12 cellular contexts compared by ENCODE assay signal in genomic region chr18:61569176-61569892, GRCh38.
A peak's percentile ranks its signal among the peaks of the same experiment; 100 is the strongest.
DNase-seq lines count a peak whose midpoint lies in the region; ATAC-seq, FAIRE-seq and TF ChIP-seq lines count a peak whose summit lies in the region.
"Had no signal": no experiment of that assay in that cellular context is flagged by ENCODE, and none has a peak within 500 bp of the region (broad histone marks: within the 10 kb centered on the region; RNA-seq: fewer than 3 reads in every experiment).

No MANE protein-coding gene starts in this region.

- H3K4me3 ChIP-seq in heart right ventricle (no peak overlapping the region), A673 (ENCODE audit: low read depth, low read length, poor library complexity, severe bottlenecking) (no peak overlapping the region)
- H3K4me3 ChIP-seq: GM12878 had no signal

- 60 to 70% methylated on average over 9 of the region's 9 CpGs for WGBS in heart right ventricle, 2 donors

- no TSS peak for BruUV-seq in A673 (replicated peaks; lab: Mats Ljungman, UMichigan)

- H3K4me1 ChIP-seq in heart right ventricle (peaks cover 0 to 19% (median 0%) of the 10 kb centered on the region in 9 donors), A673 (ENCODE audit: insufficient read depth, low read length, poor library complexity, severe bottlenecking) (no peaks in the 10 kb centered on the region)

- peaks cover 15% of the 10 kb centered on the region for H3K27me3 Mint-ChIP-seq in activated CD4-positive, alpha-beta T cell treated with anti-CD3 and anti-CD28 coated beads for 36 hours

- peaks cover 3% of the 10 kb centered on the region for H3K9me3 Mint-ChIP-seq in activated CD4-positive, alpha-beta T cell treated with anti-CD3 and anti-CD28 coated beads for 36 hours (ENCODE audit: low read depth)

- CTCF ChIA-PET in activated CD4-positive, alpha-beta T cell treated with anti-CD3 and anti-CD28 coated beads for 36 hours (lab: Charles Lee) = interaction anchor here (1.2 kb wide), 1 partner anchor 18 kb away, joined by 3 read pairs; no protein-coding TSS in a partner anchor
- CTCF ChIA-PET in A673 (lab: Charles Lee) = no interaction called here

- POLR2A ChIA-PET in activated CD4-positive, alpha-beta T cell treated with anti-CD3 and anti-CD28 coated beads for 36 hours (lab: Charles Lee) = no interaction called here
- POLR2A ChIA-PET in A673 (lab: Charles Lee; ENCODE audit: low non-redundant PET) = no interaction called here

- no peaks in the 10 kb centered on the region for H3K36me3 Mint-ChIP-seq in activated CD4-positive, alpha-beta T cell treated with anti-CD3 and anti-CD28 coated beads for 36 hours (ENCODE audit: low read depth)
- H3K36me3 Mint-ChIP-seq: activated naive CD8-positive, alpha-beta T cell treated with anti-CD3 and anti-CD28 coated beads, Interleukin-2, amount 10 ng/mL, durations not matched to agents 7 days and 5 days had no signal

- ATAC-seq in activated CD4-positive, alpha-beta T cell treated with anti-CD3 and anti-CD28 coated beads for 36 hours = peak; percentile 61
- ATAC-seq in heart right ventricle = peak; percentile 90 to 99 (median 96)
- ATAC-seq in activated CD4-positive, CD25-positive, alpha-beta regulatory T cell treated with anti-CD3 and anti-CD28 coated beads, Interleukin-2, amount 50 U/mL, for 24 hours = no peak
- ATAC-seq: GM12878 had no signal

- H3K27me3 ChIP-seq in heart right ventricle (no peaks in the 10 kb centered on the region), A673 (replicated peaks; ENCODE audit: insufficient read depth, low read depth, low read length, poor library complexity) (no peaks in the 10 kb centered on the region)

- FAIRE-seq in urothelium cell line (lab: Jason Lieb, UNC) = no peak
- FAIRE-seq: A204.1, GM12878 had no signal

- H3K27ac Mint-ChIP-seq in activated CD4-positive, alpha-beta T cell treated with anti-CD3 and anti-CD28 coated beads for 36 hours = no peak overlapping the region
- H3K27ac Mint-ChIP-seq: activated naive CD8-positive, alpha-beta T cell treated with anti-CD3 and anti-CD28 coated beads, Interleukin-2, amount 10 ng/mL, durations not matched to agents 7 days and 5 days had no signal

- H3K36me3 ChIP-seq in heart right ventricle = peaks cover 0 to 5% (median 0%) of the 10 kb centered on the region in 9 donors
- H3K36me3 ChIP-seq in A673 (ENCODE audit: insufficient read depth, low read length, poor library complexity, severe bottlenecking) = no peaks in the 10 kb centered on the region
- H3K36me3 ChIP-seq: WERI-Rb-1 had no signal

- H3K4me3 Mint-ChIP-seq in activated CD4-positive, alpha-beta T cell treated with anti-CD3 and anti-CD28 coated beads for 36 hours = no peak overlapping the region
- H3K4me3 Mint-ChIP-seq: activated naive CD8-positive, alpha-beta T cell treated with anti-CD3 and anti-CD28 coated beads, Interleukin-2, amount 10 ng/mL, durations not matched to agents 7 days and 5 days had no signal

- H3K9me3 ChIP-seq in heart right ventricle (peaks cover 0 to 25% (median 0%) of the 10 kb centered on the region in 11 donors), A673 (ENCODE audit: low read depth, low read length, poor library complexity, severe bottlenecking) (no peaks in the 10 kb centered on the region)

- intact Hi-C loops in activated CD4-positive, alpha-beta T cell treated with anti-CD3 and anti-CD28 coated beads for 36 hours (cut with DNase I, micrococcal nuclease) = no loop called here
- intact Hi-C loops in heart right ventricle (cut with DNase I) = loop anchor here in 1 of 10 donors (1.0 kb wide), 1 partner anchor 25 kb away; no protein-coding TSS in a partner anchor
- intact Hi-C loops in A673 (cut with micrococcal nuclease; ENCODE audit: unreplicated experiment) = no loop called here

- H3K4me1 Mint-ChIP-seq in activated CD4-positive, alpha-beta T cell treated with anti-CD3 and anti-CD28 coated beads for 36 hours = no peaks in the 10 kb centered on the region
- H3K4me1 Mint-ChIP-seq: activated naive CD8-positive, alpha-beta T cell treated with anti-CD3 and anti-CD28 coated beads, Interleukin-2, amount 10 ng/mL, durations not matched to agents 7 days and 5 days had no signal

- H3K27ac ChIP-seq in heart right ventricle = peak overlapping the region; percentile 4 to 83 (median 68)
- no peak overlapping the region for H3K27ac ChIP-seq in A673 (ENCODE audit: low read depth, low read length, poor library complexity, severe bottlenecking)
- H3K27ac ChIP-seq: WERI-Rb-1 had no signal

- TF ChIP-seq CTCF in heart right ventricle (IDR thresholded peaks at IDR 0.05) = no peak
- TF ChIP-seq CTCF in A673 (conservative IDR thresholded peaks at IDR 0.05; ENCODE audit: low read depth, low read length) = no peak

- no peak for DNase-seq in activated CD4-positive, alpha-beta T cell treated with anti-CD3 and anti-CD28 coated beads for 36 hours
- DNase-seq in activated CD4-positive, alpha-beta T cell treated with anti-CD3 and anti-CD28 coated beads, Interleukin-2, amount 50 U/mL, for 4 hours = no peak
- peak; percentile 51 for DNase-seq in amniotic stem cell (lab: John Stamatoyannopoulos, UW)
- peak; percentile 46 to 63 for DNase-seq in heart right ventricle
- peak; percentile 53 for DNase-seq in urothelium cell line (ENCODE audit: low spot score)
- DNase-seq in A673 (ENCODE audit: low spot score) = no peak
- no peak for DNase-seq in stimulated activated naive CD4-positive, alpha-beta T cell (lab: John Stamatoyannopoulos, UW)
- DNase-seq: activated naive CD8-positive, alpha-beta T cell treated with anti-CD3 and anti-CD28 coated beads, Interleukin-2, amount 10 ng/mL, durations not matched to agents 7 days and 5 days; WERI-Rb-1 had no signal

Comparison
In these comparisons a context has a peak if more than half of its experiments do, and no peak if none do; other contexts are left out.
1. ATAC-seq: peak in activated CD4-positive, alpha-beta T cell treated with anti-CD3 and anti-CD28 coated beads for 36 hours (single experiment) and heart right ventricle (8 of 8); none in activated CD4-positive, CD25-positive, alpha-beta regulatory T cell treated with anti-CD3 and anti-CD28 coated beads, Interleukin-2, amount 50 U/mL, for 24 hours (0 of 2).
2. DNase-seq: peak in amniotic stem cell (single experiment), heart right ventricle (2 of 2) and urothelium cell line (single experiment); none in activated CD4-positive, alpha-beta T cell treated with anti-CD3 and anti-CD28 coated beads for 36 hours (single experiment), activated CD4-positive, alpha-beta T cell treated with anti-CD3 and anti-CD28 coated beads, Interleukin-2, amount 50 U/mL, for 4 hours (0 of 2), A673 (single experiment) and stimulated activated naive CD4-positive, alpha-beta T cell (0 of 6).